ENCODE assay signal across 31 cellular contexts in the genomic region with DNA sequence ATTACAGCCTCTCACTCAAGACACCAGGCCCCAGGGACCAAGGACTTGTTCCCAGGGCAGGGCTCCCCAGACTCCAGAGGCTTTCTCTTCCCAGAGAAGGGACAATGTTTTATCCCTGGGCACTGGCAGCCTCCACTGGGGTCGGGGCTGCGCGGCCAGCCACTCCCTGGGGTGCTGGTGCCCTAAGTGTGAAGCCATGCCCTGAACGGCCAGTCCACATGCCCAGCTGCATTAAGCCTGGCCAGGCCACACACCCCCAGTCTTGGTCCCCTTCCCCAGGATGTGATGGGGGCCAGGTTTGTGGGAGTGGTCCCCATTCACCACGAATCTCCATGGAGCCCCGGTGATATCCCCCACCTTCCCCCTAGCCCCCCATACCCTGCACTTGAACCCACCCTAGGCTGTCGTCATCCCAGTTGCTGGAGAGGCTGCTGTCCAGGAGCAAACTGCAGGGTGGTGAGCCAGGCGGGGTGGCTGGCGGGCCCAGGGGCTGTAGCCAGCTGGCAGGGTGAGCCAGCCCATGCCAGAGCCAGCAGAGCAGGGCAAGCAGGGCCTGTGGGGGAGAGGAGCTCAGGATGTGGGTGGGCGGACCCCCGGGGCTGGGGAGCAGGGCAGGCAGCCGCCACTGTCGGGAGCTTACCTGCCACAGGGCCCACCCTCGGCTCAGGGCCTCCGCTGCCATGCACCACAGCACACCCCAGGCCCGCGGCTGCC. TPM values are rescaled to one million over a fixed set of nuclear protein-coding genes. Genes with fewer than 3 reads are reported as not detected.
DNase-seq lines count a peak whose midpoint lies in the region; TF ChIP-seq lines count a peak whose summit lies in the region.
"Had no signal": no experiment of that assay in that cellular context is flagged by ENCODE, and none has a peak within 500 bp of the region (broad histone marks: within the 10 kb centered on the region; RNA-seq: fewer than 3 reads in every experiment).

No MANE protein-coding gene starts in this region.

- 79 to 95% methylated on average over 8 to 9 of the region's 17 CpGs for WGBS in tibial nerve, 2 donors

- no peaks in the 10 kb centered on the region for H3F3A ChIP-seq in OCI-LY1 (ENCODE audit: insufficient read depth, low read length)

- no peaks in the 10 kb centered on the region for H3K9me2 ChIP-seq in OCI-LY1 (ENCODE audit: low read depth, low read length)
- H3K9me2 ChIP-seq: SK-N-SH had no signal

- peaks cover 78% of the 10 kb centered on the region for H3K36me3 ChIP-seq in OCI-LY1 (ENCODE audit: insufficient read depth, low read length)
- H3K36me3 ChIP-seq in tibial nerve: peaks cover 0 to 28% (median 0%) of the 10 kb centered on the region in 3 donors

- no peak for TF ChIP-seq POLR2A in tibial nerve (IDR thresholded peaks at IDR 0.05)

- H3K9me3 Mint-ChIP-seq in activated CD4-positive, alpha-beta T cell treated with anti-CD3 and anti-CD28 coated beads, Interleukin-2, amount 10 ng/mL, durations not matched to agents 7 days and 5 days: no peaks in the 10 kb centered on the region
- H3K9me3 Mint-ChIP-seq: activated T-helper 2 cell treated with anti-CD3 and anti-CD28 coated beads, Interferon-gamma antibody, Interleukin-2, Interleukin-4, amounts not matched to agents 10 μg/mL and 5 μg/mL and 100 μg/mL, durations not matched to agents 14 hours and 24 hours and 36 hours; CD4-positive, CD25-positive, alpha-beta regulatory T cell; naive B cell had no signal

- no peak for TF ChIP-seq EP300 in tibial nerve (IDR thresholded peaks at IDR 0.05)

- POLR2A ChIA-PET in activated CD4-positive, alpha-beta T cell treated with anti-CD3 and anti-CD28 coated beads, Interleukin-2, amount 10 ng/mL, durations not matched to agents 7 days and 5 days (lab: Charles Lee): no interaction called here

- H3K4me2 ChIP-seq in OCI-LY1 (ENCODE audit: low read length): peak overlapping the region; percentile 18; the same call in 1 of the 2 replicates
- H3K4me2 ChIP-seq: SK-N-SH had no signal

- H3K4me3 Mint-ChIP-seq in activated CD4-positive, alpha-beta T cell treated with anti-CD3 and anti-CD28 coated beads, Interleukin-2, amount 10 ng/mL, durations not matched to agents 7 days and 5 days: no peak overlapping the region
- H3K4me3 Mint-ChIP-seq: activated CD4-positive, alpha-beta T cell treated with anti-CD3 and anti-CD28 coated beads for 36 hours; activated CD8-positive, alpha-beta T cell treated with anti-CD3 and anti-CD28 coated beads, Interleukin-2, amount 10 ng/mL, durations not matched to agents 7 days and 5 days; activated naive CD8-positive, alpha-beta T cell had no signal

- H4K20me1 ChIP-seq in OCI-LY1 (ENCODE audit: insufficient read depth, low read length): no peaks in the 10 kb centered on the region

- peaks cover 21% of the 10 kb centered on the region for H3K36me3 Mint-ChIP-seq in activated CD4-positive, alpha-beta T cell treated with anti-CD3 and anti-CD28 coated beads, Interleukin-2, amount 10 ng/mL, durations not matched to agents 7 days and 5 days (ENCODE audit: low read depth)
- H3K36me3 Mint-ChIP-seq: activated naive CD8-positive, alpha-beta T cell; CD4-positive, CD25-positive, alpha-beta regulatory T cell; naive B cell had no signal

- H3K27me3 Mint-ChIP-seq in activated CD4-positive, alpha-beta T cell treated with anti-CD3 and anti-CD28 coated beads, Interleukin-2, amount 10 ng/mL, durations not matched to agents 7 days and 5 days: no peaks in the 10 kb centered on the region
- H3K27me3 Mint-ChIP-seq: activated CD4-positive, alpha-beta T cell treated with anti-CD3 and anti-CD28 coated beads for 36 hours had no signal

- H3K27ac ChIP-seq in C4-2B: peak overlapping the region; percentile 92
- peak overlapping the region; percentile 30 for H3K27ac ChIP-seq in OCI-LY1 (ENCODE audit: low read depth, low read length, poor library complexity, severe bottlenecking)
- peak overlapping the region; percentile 55 for H3K27ac ChIP-seq in caudate nucleus (ENCODE audit: low read depth, low read length)
- H3K27ac ChIP-seq in tibial nerve: no peak overlapping the region
- H3K27ac ChIP-seq: left lung had no signal

- H3K4me3 ChIP-seq in OCI-LY1 (ENCODE audit: low read depth, low read length, poor library complexity, severe bottlenecking) (no peak overlapping the region), tibial nerve (no peak overlapping the region)
- H3K4me3 ChIP-seq: left lung had no signal

- no peak for TF ChIP-seq CTCF in C4-2B (conservative IDR thresholded peaks at IDR 0.05)
- no peak for TF ChIP-seq CTCF in OCI-LY1 (IDR thresholded peaks at IDR 0.05; ENCODE audit: low read length)
- no peak for TF ChIP-seq CTCF in tibial nerve (IDR thresholded peaks at IDR 0.05)

- H3K9ac ChIP-seq in OCI-LY1 (ENCODE audit: low read length): no peak overlapping the region
- H3K9ac ChIP-seq: SK-N-SH had no signal

- no peaks in the 10 kb centered on the region; the same call in 1 of the 2 replicates for H3K79me2 ChIP-seq in OCI-LY1 (ENCODE audit: insufficient read depth, low read length)

- CTCF ChIA-PET in activated CD4-positive, alpha-beta T cell treated with anti-CD3 and anti-CD28 coated beads, Interleukin-2, amount 10 ng/mL, durations not matched to agents 7 days and 5 days (lab: Charles Lee): interaction anchor here (1.3 kb wide), 2 partner anchors 9 to 46 kb away, joined by 3 read pairs; no protein-coding TSS in a partner anchor

- H2AFZ ChIP-seq in OCI-LY1 (ENCODE audit: low read length): no peak overlapping the region

- no peak overlapping the region for H3K27ac Mint-ChIP-seq in activated CD4-positive, alpha-beta T cell treated with anti-CD3 and anti-CD28 coated beads, Interleukin-2, amount 10 ng/mL, durations not matched to agents 7 days and 5 days
- H3K27ac Mint-ChIP-seq: activated CD4-positive, alpha-beta T cell treated with anti-CD3 and anti-CD28 coated beads for 36 hours; activated CD8-positive, alpha-beta T cell treated with anti-CD3 and anti-CD28 coated beads, Interleukin-2, amount 10 ng/mL, durations not matched to agents 7 days and 5 days; activated naive CD8-positive, alpha-beta T cell; activated T-helper 2 cell treated with anti-CD3 and anti-CD28 coated beads, Interferon-gamma antibody, Interleukin-2, Interleukin-4, amounts not matched to agents 10 μg/mL and 5 μg/mL and 100 μg/mL, durations not matched to agents 14 hours and 24 hours and 36 hours; CD4-positive, CD25-positive, alpha-beta regulatory T cell; naive B cell; progenitor cell of endocrine pancreas had no signal

- peak in 23 of 61 donors; percentile 4 to 57 (median 26) for DNase-seq in caudate nucleus (lab: John Stamatoyannopoulos, UW)
- DNase-seq in midbrain (lab: John Stamatoyannopoulos, UW): peak; percentile 37
- DNase-seq in tibial nerve (ENCODE audit: low spot score in 2 of 2): no peak
- no peak for DNase-seq in activated gamma-delta T cell treated with Interleukin-2 at 50 U/mL for 16 hours
- no peak for DNase-seq in activated CD4-positive, alpha-beta T cell treated with anti-CD3 and anti-CD28 coated beads, Interleukin-2, amount 10 ng/mL, durations not matched to agents 7 days and 5 days
- DNase-seq in mucosa of gallbladder (ENCODE audit: low spot score): no peak
- DNase-seq: activated CD4-positive, alpha-beta T cell treated with anti-CD3 and anti-CD28 coated beads for 36 hours; activated CD8-positive, alpha-beta T cell treated with anti-CD3 and anti-CD28 coated beads, Interleukin-2, amount 10 ng/mL, durations not matched to agents 7 days and 5 days; Calu3; CD4-positive, CD25-positive, alpha-beta regulatory T cell; GF-D8; GOT3; KG1; left lung; naive B cell; NCI-H1092 treated with DMSO at 0.1 percent for 48 hours; NCI-H187; NCI-H82; SK-N-SH; stimulated activated CD4-positive, alpha-beta T cell treated with anti-CD3 and anti-CD28 coated beads, Interleukin-4, amount 100 ng/mL, for 4 hours; T-helper 2 cell; trophoblast cell had no signal

- no peaks in the 10 kb centered on the region for H3K27me3 ChIP-seq in OCI-LY1 (ENCODE audit: insufficient read depth, low read length)
- H3K27me3 ChIP-seq in tibial nerve: peaks cover 0 to 14% of the 10 kb centered on the region in 2 donors
- H3K27me3 ChIP-seq: left lung had no signal

- no peaks in the 10 kb centered on the region for H3K9me3 ChIP-seq in OCI-LY1 (ENCODE audit: low read length)
- no peaks in the 10 kb centered on the region for H3K9me3 ChIP-seq in tibial nerve
- H3K9me3 ChIP-seq: left lung, SK-N-SH had no signal

- peaks cover 60% of the 10 kb centered on the region for H3K4me1 ChIP-seq in OCI-LY1 (ENCODE audit: insufficient read depth, low read length, severe bottlenecking)
- peaks cover 0 to 28% (median 7%) of the 10 kb centered on the region in 4 donors for H3K4me1 ChIP-seq in tibial nerve

- H3K4me1 Mint-ChIP-seq in activated CD4-positive, alpha-beta T cell treated with anti-CD3 and anti-CD28 coated beads, Interleukin-2, amount 10 ng/mL, durations not matched to agents 7 days and 5 days: peaks cover 35% of the 10 kb centered on the region

RNA-seq across cellular contexts. Expression of gene PAQR4, which starts 4.6 kb away (rescaled TPM):
- 10 to 100 TPM in 1 of 4 donors, 1 to 10 TPM in 3; 5.1 to 15.0 (median 7.9) TPM for total RNA-seq in tibial nerve
- 10 to 100 TPM; 49.7 to 50.9 TPM for total RNA-seq in activated CD4-positive, alpha-beta T cell treated with anti-CD3 and anti-CD28 coated beads, Interleukin-2, amount 10 ng/mL, durations not matched to agents 7 days and 5 days
- total RNA-seq in mucosa of gallbladder: 33.1 TPM

RNA-seq across cellular contexts. Expression of gene PKMYT1, which starts 6.5 kb away (rescaled TPM):
- total RNA-seq in tibial nerve (1 to 10 TPM in 2 of 4 donors, under 1 TPM in 2; 0.60 to 1.6 (median 1.1) TPM), mucosa of gallbladder (4.5 TPM)
- 100 to 1,000 TPM; 122 to 151 TPM for total RNA-seq in activated CD4-positive, alpha-beta T cell treated with anti-CD3 and anti-CD28 coated beads, Interleukin-2, amount 10 ng/mL, durations not matched to agents 7 days and 5 days

RNA-seq across cellular contexts. Expression of gene KREMEN2, which starts 9.7 kb away (rescaled TPM):
- total RNA-seq in tibial nerve: not detected
- total RNA-seq in activated CD4-positive, alpha-beta T cell treated with anti-CD3 and anti-CD28 coated beads, Interleukin-2, amount 10 ng/mL, durations not matched to agents 7 days and 5 days: under 1 TPM in 1 of 2 experiments, not detected in 1; 0.08 TPM
- total RNA-seq in mucosa of gallbladder: not detected
- total RNA-seq: activated CD4-positive, alpha-beta T cell treated with anti-CD3 and anti-CD28 coated beads for 36 hours; Calu3; CD4-positive, CD25-positive, alpha-beta regulatory T cell; chondrocyte; glomerular endothelial cell; left lung had no signal

RNA-seq across cellular contexts. Expression of gene CLDN9, which starts 39.0 kb away (rescaled TPM):
- total RNA-seq in tibial nerve (under 1 TPM in 1 of 4 donors, not detected in 3; 0.30 TPM), mucosa of gallbladder (3.3 TPM)
- not detected for total RNA-seq in activated CD4-positive, alpha-beta T cell treated with anti-CD3 and anti-CD28 coated beads, Interleukin-2, amount 10 ng/mL, durations not matched to agents 7 days and 5 days
- total RNA-seq: activated CD4-positive, alpha-beta T cell treated with anti-CD3 and anti-CD28 coated beads for 36 hours; CD4-positive, CD25-positive, alpha-beta regulatory T cell; chondrocyte; glomerular endothelial cell had no signal

RNA-seq across cellular contexts. Expression of gene CLDN6, which starts 44.2 kb away (rescaled TPM):
- not detected for total RNA-seq in tibial nerve
- not detected for total RNA-seq in activated CD4-positive, alpha-beta T cell treated with anti-CD3 and anti-CD28 coated beads, Interleukin-2, amount 10 ng/mL, durations not matched to agents 7 days and 5 days
- total RNA-seq in mucosa of gallbladder: 1.1 TPM
- total RNA-seq: activated CD4-positive, alpha-beta T cell treated with anti-CD3 and anti-CD28 coated beads for 36 hours; activated CD8-positive, alpha-beta T cell treated with anti-CD3 and anti-CD28 coated beads, Interleukin-2, amount 10 ng/mL, durations not matched to agents 7 days and 5 days; activated T-helper 2 cell treated with anti-CD3 and anti-CD28 coated beads, Interferon-gamma antibody, Interleukin-2, Interleukin-4, amounts not matched to agents 10 μg/mL and 5 μg/mL and 100 μg/mL, durations not matched to agents 14 hours and 24 hours and 36 hours; CD4-positive, CD25-positive, alpha-beta regulatory T cell; MCF 10A; NCI-H460 had no signal

Comparison
In these comparisons a context has a peak if more than half of its experiments do, and no peak if none do; other contexts are left out.
1. H3K27ac ChIP-seq: peak in C4-2B (single experiment), OCI-LY1 (single experiment) and caudate nucleus (single experiment); none in tibial nerve (0 of 4).
2. RNA of gene PKMYT1, which starts 6.5 kb away (total RNA-seq): 122 to 151 TPM in activated CD4-positive, alpha-beta T cell treated with anti-CD3 and anti-CD28 coated beads, Interleukin-2, amount 10 ng/mL, durations not matched to agents 7 days and 5 days; 4.5 TPM in mucosa of gallbladder (single experiment) and 0.60 to 1.6 TPM in tibial nerve; every median in the first group is over 10 times any median in the second.